8 cellular contexts compared by ENCODE assay signal in genomic region chr17:57834146-57834741, GRCh38. TPM values are rescaled to one million over a fixed set of nuclear protein-coding genes. Genes with fewer than 3 reads are reported as not detected.
A peak's percentile ranks its signal among the peaks of the same experiment; 100 is the strongest.
DNase-seq lines count a peak whose midpoint lies in the region; ATAC-seq, FAIRE-seq and TF ChIP-seq lines count a peak whose summit lies in the region.

No MANE protein-coding gene starts in this region.

- H3K9me3 ChIP-seq in HepG2 (ENCODE audit: low read length) (no peaks in the 10 kb centered on the region), right lobe of liver (no peaks in the 10 kb centered on the region), right cardiac atrium (ENCODE audit: control insufficient read depth, low read length) (no peaks in the 10 kb centered on the region), MM.1S (replicated peaks; ENCODE audit: insufficient read depth, low read length) (no peaks in the 10 kb centered on the region)

- in situ Hi-C loops in HepG2 (cut with HindIII; ENCODE audit: extremely low pct_ligation_motif_present, low pct_unique_long_range_greater_than_20kb): no loop called here

- H3K27ac Mint-ChIP-seq in naive thymus-derived CD8-positive, alpha-beta T cell: peak overlapping the region in 2 of 10 donors; percentile 3 to 22

- no peak overlapping the region for H3K9ac ChIP-seq in HepG2 (ENCODE audit: insufficient read depth, low read depth, low read length)
- no peak overlapping the region for H3K9ac ChIP-seq in MM.1S (ENCODE audit: low read length)

- no peaks in the 10 kb centered on the region for H3F3A ChIP-seq in MM.1S (ENCODE audit: insufficient read depth, low read length)

- ATAC-seq in HepG2 (peak; percentile 20), right lobe of liver (no peak), right cardiac atrium (peak; percentile 67 to 68), GM21360 (IDR thresholded peaks at IDR 0.05; ENCODE audit: unreplicated experiment) (no peak)
- ATAC-seq in naive thymus-derived CD8-positive, alpha-beta T cell: no peak

- no peaks in the 10 kb centered on the region; a peak in 1 of 5 replicates for H3K27me3 ChIP-seq in HepG2 (ENCODE audit: control insufficient read depth in 1 of 2, insufficient read depth in 2 of 2, low read length in 2 of 2)
- no peaks in the 10 kb centered on the region for H3K27me3 ChIP-seq in right lobe of liver
- no peaks in the 10 kb centered on the region for H3K27me3 ChIP-seq in right cardiac atrium (ENCODE audit: control insufficient read depth, insufficient read depth)
- no peaks in the 10 kb centered on the region for H3K27me3 ChIP-seq in MM.1S (replicated peaks; ENCODE audit: insufficient read depth, low read length)

- no peak for FAIRE-seq in HepG2 (lab: Jason Lieb, UNC)
- peak; percentile 69 for FAIRE-seq in urothelium cell line (lab: Jason Lieb, UNC)

- H3K9me2 ChIP-seq in MM.1S (replicated peaks; ENCODE audit: insufficient read depth, low read length): no peaks in the 10 kb centered on the region

- CTCF ChIA-PET in HepG2 (lab: Yijun Ruan, JAX; ENCODE audit: low intra/inter-chr PET ratio, low total read pairs): interaction anchor here (0.9 to 2.9 kb wide), 3 partner anchors 278 to 704 kb away, joined by 4 to 11 read pairs (median 4); no protein-coding TSS in a partner anchor

- H3K36me3 ChIP-seq in HepG2 (replicated peaks in 1 of 2; ENCODE audit: control insufficient read depth in 1 of 2, insufficient read depth in 2 of 2, low read length in 2 of 2) (peaks cover 1 to 3% of the 10 kb centered on the region in 2 experiments; a peak in 1 of 5 replicates), right lobe of liver (peaks cover 0 to 2% (median under 1%) of the 10 kb centered on the region in 4 donors), MM.1S (replicated peaks; ENCODE audit: insufficient read depth, low read length) (no peaks in the 10 kb centered on the region)

- no peaks in the 10 kb centered on the region for H3K9me3 Mint-ChIP-seq in naive thymus-derived CD8-positive, alpha-beta T cell

- no peaks in the 10 kb centered on the region for H4K20me1 ChIP-seq in HepG2 (ENCODE audit: insufficient read depth, low read length)
- no peaks in the 10 kb centered on the region for H4K20me1 ChIP-seq in MM.1S (ENCODE audit: insufficient read depth, low read length)

- no peaks in the 10 kb centered on the region for H3K79me2 ChIP-seq in HepG2 (ENCODE audit: insufficient read depth, low read length)
- no peaks in the 10 kb centered on the region for H3K79me2 ChIP-seq in MM.1S (ENCODE audit: low read length)

- BruUV-seq in HepG2 (replicated peaks; lab: Mats Ljungman, UMichigan): no TSS peak

- H3K4me2 ChIP-seq in HepG2 (ENCODE audit: low read depth, low read length): no peak overlapping the region
- H3K4me2 ChIP-seq in MM.1S (ENCODE audit: low read depth, low read length): no peak overlapping the region

- peak overlapping the region in 3 of 10 donors; percentile 3 to 48 (median 33) for H3K4me3 Mint-ChIP-seq in naive thymus-derived CD8-positive, alpha-beta T cell

- peaks cover 78% of the 10 kb centered on the region for H3K4me1 ChIP-seq in HepG2 (ENCODE audit: insufficient read depth, low read length)
- peaks cover 0 to 20% (median 0%) of the 10 kb centered on the region in 4 donors for H3K4me1 ChIP-seq in right lobe of liver
- peaks cover 8% of the 10 kb centered on the region for H3K4me1 ChIP-seq in right cardiac atrium (ENCODE audit: control insufficient read depth, insufficient read depth, low read length)
- H3K4me1 ChIP-seq in MM.1S (ENCODE audit: low read length): no peaks in the 10 kb centered on the region

- TF ChIP-seq POLR2A in HepG2 (IDR thresholded peaks at IDR 0.05; ENCODE audit: insufficient read depth in 1 of 2, low read depth in 2 of 2, low read length in 2 of 2) (no peak), right lobe of liver (IDR thresholded peaks at IDR 0.05) (no peak)

- POLR2A ChIA-PET in HepG2 (lab: Yijun Ruan, JAX): interaction anchor here (1.5 to 2.1 kb wide), 3 partner anchors 16 to 27 kb away, joined by 5 to 7 read pairs (median 6); partner anchors contain the start of gene MRPS23
- POLR2A ChIA-PET in naive thymus-derived CD8-positive, alpha-beta T cell (lab: Charles Lee): interaction anchor here (0.6 kb wide), 1 partner anchor 661 kb away, joined by 4 read pairs; no protein-coding TSS in a partner anchor

- no peak overlapping the region for H2AFZ ChIP-seq in HepG2 (ENCODE audit: low read length)
- H2AFZ ChIP-seq in MM.1S (ENCODE audit: low read length): no peak overlapping the region

- H3K4me3 ChIP-seq in HepG2 (replicated peaks in 1 of 3; ENCODE audit: insufficient read depth in 1 of 3, low read depth in 2 of 3, low read length in 3 of 3) (no peak overlapping the region), right lobe of liver (no peak overlapping the region), right cardiac atrium (ENCODE audit: low read length) (no peak overlapping the region), MM.1S (ENCODE audit: low read length) (no peak overlapping the region)

- H3K27me3 Mint-ChIP-seq in naive thymus-derived CD8-positive, alpha-beta T cell: no peaks in the 10 kb centered on the region

- WGBS in HepG2 (ENCODE audit: low lambda C conversion rate): 77% methylated on average over 13 of the region's 13 CpGs
- WGBS in right lobe of liver (ENCODE audit: insufficient coverage, low coverage, low lambda C conversion rate, missing lambda C conversion rate): 81% methylated on average over 7 of the region's 13 CpGs
- WGBS in right cardiac atrium: 58% methylated on average over 13 of the region's 13 CpGs

- peaks cover 0 to 7% (median 1%) of the 10 kb centered on the region in 4 donors for H3K4me1 Mint-ChIP-seq in naive thymus-derived CD8-positive, alpha-beta T cell

- peaks cover 0 to 24% (median 0%) of the 10 kb centered on the region in 3 donors for H3K36me3 Mint-ChIP-seq in naive thymus-derived CD8-positive, alpha-beta T cell

- TF ChIP-seq CTCF in HepG2 (CRISPR knock-in tag; IDR thresholded peaks at IDR 0.05) (peak; percentile 49), right lobe of liver (IDR thresholded peaks at IDR 0.05) (no peak), VCaP (conservative IDR thresholded peaks at IDR 0.05) (no peak), MM.1S (IDR thresholded peaks at IDR 0.05; ENCODE audit: low read length) (no peak)

- DNase-seq in HepG2 (ENCODE audit: low spot score) (no peak), right lobe of liver (no peak), right cardiac atrium (peak in 2 of 3 donors; percentile 51 to 81), urothelium cell line (ENCODE audit: low spot score) (no peak), MM.1S (no peak)
- no peak for DNase-seq in naive thymus-derived CD8-positive, alpha-beta T cell

- no peak for TF ChIP-seq EP300 in HepG2 (IDR thresholded peaks at IDR 0.05; ENCODE audit: low read depth in 2 of 2, low read length in 2 of 2)
- TF ChIP-seq EP300 in HepG2 (CRISPR knock-in tag; IDR thresholded peaks at IDR 0.05; ENCODE audit: borderline replicate concordance): no peak

- TF ChIP-seq RAD21 in HepG2 (CRISPR knock-in tag; IDR thresholded peaks at IDR 0.05): no peak

- H3K27ac ChIP-seq in HepG2 (ENCODE audit: extremely low read length, insufficient read depth, low read length) (no peak overlapping the region), right lobe of liver (no peak overlapping the region), VCaP (peak overlapping the region; percentile 42), right cardiac atrium (ENCODE audit: low read length) (peak overlapping the region; percentile 83), MM.1S (ENCODE audit: low read length) (no peak overlapping the region)

- intact Hi-C loops in HepG2 (cut with micrococcal nuclease; ENCODE audit: unreplicated experiment) (loop anchor here (5.0 kb wide), 2 partner anchors 237 to 1463 kb away; no protein-coding TSS in a partner anchor), right lobe of liver (cut with DNase I) (loop anchor here (5.0 to 10.0 kb wide), 2 partner anchors 699 to 702 kb away; no protein-coding TSS in a partner anchor), right cardiac atrium (cut with DNase I) (loop anchor here in 3 of 4 donors (5.0 to 10.0 kb wide), 5 partner anchors 239 to 702 kb away; partner anchors contain the start of gene MSI2 (in 1 of the 3))

TF ChIP-seq in HepG2, 621 proteins besides CTCF, POLR2A, EP300 and RAD21 (continues in another document):
- no peak for TF ChIP-seq ZNF20 (CRISPR knock-in tag; IDR thresholded peaks at IDR 0.05)
- no peak for TF ChIP-seq FOSL2 (CRISPR knock-in tag; IDR thresholded peaks at IDR 0.05)
- TF ChIP-seq ESRRA (CRISPR knock-in tag; IDR thresholded peaks at IDR 0.05; ENCODE audit: low read depth): 0 out of 2 replicates have a peak, but pooled peaks have one; percentile 68
- no peak for TF ChIP-seq ZNF563 (CRISPR knock-in tag; IDR thresholded peaks at IDR 0.05)
- no peak for TF ChIP-seq ZNF160 (CRISPR knock-in tag; IDR thresholded peaks at IDR 0.05)

RNA-seq across cellular contexts. Expression of gene MRPS23, which starts 15.6 kb away (rescaled TPM):
- 181 and 283 TPM in 2 replicates for total RNA-seq in HepG2 (2016; rRNA removed; fragmentation: Illumina TruSeq; extraction: Trizol)
- total RNA-seq in HepG2 (2016; cell fraction: cytosol; rRNA removed; fragmentation: Illumina TruSeq; extraction: Trizol; ENCODE audit: low read depth): 33.9 and 36.7 TPM in 2 replicates
- total RNA-seq in HepG2 (2016; cell fraction: insoluble cytoplasmic fraction; rRNA removed; fragmentation: Illumina TruSeq; extraction: Trizol): 189 and 325 TPM in 2 replicates
- 47.2 and 48.2 TPM in 2 replicates for total RNA-seq in HepG2 (2016; cell fraction: membrane; rRNA removed; fragmentation: Illumina TruSeq; extraction: Trizol)
- total RNA-seq in HepG2 (2016; cell fraction: nucleus; rRNA removed; fragmentation: Illumina TruSeq; extraction: Trizol): 63.9 and 73.7 TPM in 2 replicates
- 61.6 and 63.2 TPM in 2 replicates for polyA plus RNA-seq in HepG2 (2011; rRNA removed)
- 68.3 and 71.0 TPM in 2 replicates for polyA plus RNA-seq in HepG2 (2011; cell fraction: cytosol; rRNA removed)
- polyA plus RNA-seq in HepG2 (2011; cell fraction: nucleus; rRNA removed): 11.6 and 14.2 TPM in 2 replicates
- polyA plus RNA-seq in HepG2 (2012): 78.3 and 78.8 TPM in 2 replicates
- 26.6 and 30.8 TPM in 2 replicates for polyA plus RNA-seq in HepG2 (2016; cell fraction: cytosol; fragmentation: Illumina TruSeq; extraction: Trizol; ENCODE audit: low read depth)
- 249 and 259 TPM in 2 replicates for polyA plus RNA-seq in HepG2 (2016; cell fraction: insoluble cytoplasmic fraction; fragmentation: Illumina TruSeq; extraction: Trizol; ENCODE audit: low read depth)
- 32.0 and 32.5 TPM in 2 replicates for polyA plus RNA-seq in HepG2 (2016; cell fraction: membrane; fragmentation: Illumina TruSeq; extraction: Trizol; ENCODE audit: low read depth)
- 75.9 and 84.0 TPM in 2 replicates for polyA plus RNA-seq in HepG2 (2016; cell fraction: nucleus; fragmentation: Illumina TruSeq; extraction: Trizol; ENCODE audit: insufficient read depth, low read depth)
- 47.3 and 53.2 TPM in 2 replicates for polyA minus RNA-seq in HepG2 (2011; rRNA and poly(A)+ RNA removed; ENCODE audit: low replicate concordance)
- polyA minus RNA-seq in HepG2 (2011; cell fraction: cytosol; rRNA and poly(A)+ RNA removed): 28.0 and 33.9 TPM in 2 replicates
- polyA minus RNA-seq in HepG2 (2011; cell fraction: nucleus; rRNA and poly(A)+ RNA removed): 17.3 and 18.9 TPM in 2 replicates
- 10 to 100 TPM; 13.0 to 23.0 (median 15.2) TPM for total RNA-seq in right lobe of liver
- 10 to 100 TPM; 50.9 to 68.3 (median 61.1) TPM for total RNA-seq in right cardiac atrium
- 54.7 TPM for polyA plus RNA-seq in right cardiac atrium
- 10 to 100 TPM; 31.6 to 33.7 TPM for total RNA-seq in naive thymus-derived CD8-positive, alpha-beta T cell
- polyA plus RNA-seq in naive thymus-derived CD8-positive, alpha-beta T cell: 10 to 100 TPM; 41.1 to 42.8 (median 41.6) TPM

Comparison
In these comparisons a context has a peak if more than half of its experiments do, and no peak if none do; other contexts are left out.
1. ATAC-seq: peak in HepG2 (single experiment) and right cardiac atrium (2 of 2); none in right lobe of liver (0 of 4), naive thymus-derived CD8-positive, alpha-beta T cell (0 of 2) and GM21360 (single experiment).
2. DNase-seq: peak in right cardiac atrium (2 of 3); none in HepG2 (single experiment), right lobe of liver (0 of 3), urothelium cell line (single experiment), naive thymus-derived CD8-positive, alpha-beta T cell (0 of 10) and MM.1S (single experiment).
3. H3K27ac ChIP-seq: peak in VCaP (single experiment) and right cardiac atrium (single experiment); none in HepG2 (single experiment), right lobe of liver (0 of 3) and MM.1S (single experiment).